In the genomic region with DNA sequence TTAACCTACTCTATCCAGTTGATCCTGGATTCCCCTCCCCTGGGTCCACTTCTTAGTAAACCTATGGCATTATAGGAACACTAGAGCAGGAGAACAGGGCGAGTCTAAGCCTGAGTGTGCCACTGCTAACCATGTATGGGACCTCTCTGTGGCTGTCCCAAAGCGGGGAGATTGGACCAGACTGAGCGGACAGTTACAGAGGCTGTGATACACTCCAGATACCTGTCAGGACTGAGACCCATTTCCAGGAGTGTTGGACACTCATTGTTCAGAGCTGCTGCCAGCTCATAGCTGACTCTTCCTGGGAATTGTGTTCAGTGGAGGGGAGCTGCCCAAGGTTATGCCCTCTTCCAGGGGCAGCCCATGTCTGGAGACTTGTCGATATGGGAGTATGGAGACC, we compare ENCODE assay signal across 20 cellular contexts. TPM values are rescaled to one million over a fixed set of nuclear protein-coding genes. Genes with fewer than 3 reads are reported as not detected.
DNase-seq lines count a peak whose midpoint lies in the region; ATAC-seq and TF ChIP-seq lines count a peak whose summit lies in the region.
"Had no signal": no experiment of that assay in that cellular context is flagged by ENCODE, and none has a peak within 500 bp of the region (broad histone marks: within the 10 kb centered on the region; RNA-seq: fewer than 3 reads in every experiment).

No MANE protein-coding gene starts in this region.

- peak; percentile 19 for DNase-seq in Right ventricle myocardium superior
- no peak for DNase-seq in left cardiac atrium
- no peak for DNase-seq in RWPE2 (ENCODE audit: low spot score)
- DNase-seq in lower lobe of right lung = peak; percentile 4
- DNase-seq in type B pancreatic cell (ENCODE audit: extremely low spot score, unreplicated experiment) = no peak
- DNase-seq in NCI-H526 treated with DMSO at 0.1 percent for 48 hours (lab: John Stamatoyannopoulos, UW) = no peak
- DNase-seq in HPDE6-E6E7 (ENCODE audit: extremely low spot score) = no peak
- DNase-seq: CD4-positive, CD25-positive, alpha-beta regulatory T cell; Karpas-422; NCI-H1092; NCI-H1436; NCI-H2029; NCI-H2227 treated with DMSO at 0.1 percent for 48 hours; NCI-H69; RPMI8226; SIG-M5 had no signal

- H3K27me3 ChIP-seq in RWPE2 (ENCODE audit: insufficient read depth, poor library complexity, severe bottlenecking) = no peaks in the 10 kb centered on the region
- H3K27me3 ChIP-seq in lower lobe of right lung (ENCODE audit: low read depth) = no peaks in the 10 kb centered on the region
- H3K27me3 ChIP-seq: BLaER1 had no signal

- H3K36me3 ChIP-seq in RWPE2 (ENCODE audit: low read depth) = peaks cover 10% of the 10 kb centered on the region; the same call in 1 of the 2 replicates
- peaks cover 37% of the 10 kb centered on the region for H3K36me3 ChIP-seq in lower lobe of right lung

- no peaks in the 10 kb centered on the region for H3K9me3 ChIP-seq in RWPE2 (ENCODE audit: severe bottlenecking)
- no peaks in the 10 kb centered on the region for H3K9me3 ChIP-seq in lower lobe of right lung
- H3K9me3 ChIP-seq: BLaER1 had no signal

- no peak overlapping the region for H3K27ac ChIP-seq in RWPE2 (ENCODE audit: poor library complexity, severe bottlenecking)
- no peak overlapping the region for H3K27ac ChIP-seq in lower lobe of right lung
- H3K27ac ChIP-seq: BLaER1, HL-60, SK-N-MC had no signal

- no peaks in the 10 kb centered on the region for H3K4me1 Mint-ChIP-seq in type B pancreatic cell (ENCODE audit: unreplicated experiment)

- no peaks in the 10 kb centered on the region for H3K9me3 Mint-ChIP-seq in type B pancreatic cell
- H3K9me3 Mint-ChIP-seq: CD4-positive, CD25-positive, alpha-beta regulatory T cell had no signal

- no peaks in the 10 kb centered on the region for H3K27me3 Mint-ChIP-seq in type B pancreatic cell
- H3K27me3 Mint-ChIP-seq: CD4-positive, CD25-positive, alpha-beta regulatory T cell had no signal

- TF ChIP-seq CTCF in RWPE2 (IDR thresholded peaks at IDR 0.05; ENCODE audit: poor library complexity, severe bottlenecking) = no peak
- TF ChIP-seq CTCF in lower lobe of right lung (IDR thresholded peaks at IDR 0.05) = no peak
- TF ChIP-seq CTCF in type B pancreatic cell (conservative IDR thresholded peaks at IDR 0.05) = no peak

- H3K4me3 ChIP-seq in RWPE2 (ENCODE audit: severe bottlenecking) (no peak overlapping the region), lower lobe of right lung (no peak overlapping the region)
- H3K4me3 ChIP-seq: BLaER1, SK-N-MC had no signal

- ATAC-seq in Right ventricle myocardium superior (ENCODE audit: poor library complexity) (peak; percentile 29), left cardiac atrium (no peak), RWPE2 (ENCODE audit: low read depth) (peak; percentile 11; the same call in 1 of the 3 replicates), lower lobe of right lung (no peak)

- intact Hi-C loops in Right ventricle myocardium superior (cut with DNase I) = no loop called here
- intact Hi-C loops in left cardiac atrium (cut with DNase I) = no loop called here
- intact Hi-C loops in lower lobe of right lung (cut with DNase I) = no loop called here

- no peaks in the 10 kb centered on the region for H3K4me1 ChIP-seq in RWPE2 (ENCODE audit: insufficient read depth, poor library complexity, severe bottlenecking)
- H3K4me1 ChIP-seq in lower lobe of right lung = peaks cover 6% of the 10 kb centered on the region

- H3K4me3 Mint-ChIP-seq in type B pancreatic cell = no peak overlapping the region
- H3K4me3 Mint-ChIP-seq: CD4-positive, CD25-positive, alpha-beta regulatory T cell had no signal

- peaks cover 6% of the 10 kb centered on the region for H3K36me3 Mint-ChIP-seq in type B pancreatic cell

- H3K27ac Mint-ChIP-seq in type B pancreatic cell = peak overlapping the region; percentile 49

RNA-seq across cellular contexts. Expression of a gene that starts 11.9 kb away (rescaled TPM):
- total RNA-seq in Right ventricle myocardium superior (7.6 TPM), left cardiac atrium (10 to 100 TPM; 13.9 to 16.1 TPM), lower lobe of right lung (20.1 TPM), type B pancreatic cell (ENCODE audit: low replicate concordance) (4.0 and 6.5 TPM in 2 replicates)
- total RNA-seq: HT-29 had no signal

RNA-seq across cellular contexts. Expression of a gene that starts 24.8 kb away (rescaled TPM):
- total RNA-seq in Right ventricle myocardium superior (93.3 TPM), left cardiac atrium (10 to 100 TPM; 66.5 to 85.9 TPM), lower lobe of right lung (105 TPM), type B pancreatic cell (ENCODE audit: low replicate concordance) (169 and 211 TPM in 2 replicates)

RNA-seq across cellular contexts. Expression of a gene that starts 38.9 kb away (rescaled TPM):
- total RNA-seq in Right ventricle myocardium superior (437 TPM), left cardiac atrium (100 to 1,000 TPM; 302 to 316 TPM), lower lobe of right lung (450 TPM), type B pancreatic cell (ENCODE audit: low replicate concordance) (133 and 191 TPM in 2 replicates)

RNA-seq across cellular contexts. Expression of a gene that starts 49.2 kb away (rescaled TPM):
- total RNA-seq in Right ventricle myocardium superior (10.4 TPM), left cardiac atrium (10 to 100 TPM; 11.9 to 15.3 TPM), lower lobe of right lung (27.8 TPM), type B pancreatic cell (ENCODE audit: low replicate concordance) (32.9 and 42.6 TPM in 2 replicates)

Comparison
In these comparisons a context has a peak if more than half of its experiments do, and no peak if none do; other contexts are left out.
1. ATAC-seq: peak in Right ventricle myocardium superior (single experiment) and RWPE2 (single experiment); none in left cardiac atrium (0 of 2) and lower lobe of right lung (0 of 2).
2. DNase-seq: peak in Right ventricle myocardium superior (single experiment) and lower lobe of right lung (single experiment); none in left cardiac atrium (single experiment), RWPE2 (single experiment), type B pancreatic cell (single experiment), NCI-H526 treated with DMSO at 0.1 percent for 48 hours (single experiment) and HPDE6-E6E7 (single experiment).